ENCODE assay signal across 28 cellular contexts in the genomic region with DNA sequence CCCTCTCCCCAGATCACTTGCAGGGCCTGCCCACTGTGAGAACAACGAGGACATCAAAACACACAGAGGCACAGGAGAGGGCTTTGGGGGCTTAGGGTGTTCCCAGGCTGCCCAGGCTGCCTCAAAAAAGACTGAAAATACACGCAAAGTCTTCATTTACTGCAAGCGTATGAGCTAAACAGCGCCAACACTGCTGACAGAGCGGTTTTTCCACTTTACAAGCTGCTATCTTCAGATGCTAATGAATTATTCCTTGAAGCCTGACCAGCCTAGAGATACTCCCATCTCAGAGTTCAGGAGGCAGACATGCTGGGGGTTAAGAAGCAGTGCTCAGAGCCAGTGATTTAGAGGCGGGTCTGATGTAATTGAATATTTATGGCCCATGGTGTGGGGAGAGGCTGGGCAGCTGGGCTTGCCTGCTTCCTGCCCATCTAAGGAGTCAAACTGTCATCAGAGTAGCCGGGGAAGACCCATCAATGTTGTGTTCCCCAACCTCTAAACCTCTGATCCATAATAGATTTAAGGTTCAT.
A peak's percentile ranks its signal among the peaks of the same experiment; 100 is the strongest.
DNase-seq lines count a peak whose midpoint lies in the region; ATAC-seq and TF ChIP-seq lines count a peak whose summit lies in the region.
"Had no signal": no experiment of that assay in that cellular context is flagged by ENCODE, and none has a peak within 500 bp of the region (broad histone marks: within the 10 kb centered on the region; RNA-seq: fewer than 3 reads in every experiment).

No MANE protein-coding gene starts in this region.

- POLR2A ChIA-PET in RWPE1 (lab: Yijun Ruan, JAX; ENCODE audit: low non-redundant PET) = no interaction called here

- no CpG with 5 or more reads among the region's 7 CpGs for WGBS in trophoblast cell (ENCODE audit: extremely low coverage, insufficient coverage, insufficient read length)

- no peak overlapping the region for H3K4me2 ChIP-seq in trophoblast cell (ENCODE audit: low read length)

- no peak for TF ChIP-seq CTCF in RWPE1 (conservative IDR thresholded peaks at IDR 0.05; ENCODE audit: low read depth)

- H3K27ac ChIP-seq in trophoblast cell (ENCODE audit: low read depth, low read length) = no peak overlapping the region
- no peak overlapping the region for H3K27ac ChIP-seq in RWPE1
- H3K27ac ChIP-seq: breast epithelium, epithelial cell of prostate, neutrophil, Peyer's patch, tibial artery had no signal

- no peak overlapping the region for H4K12ac ChIP-seq in trophoblast cell (ENCODE audit: low read depth, low read length)

- DNase-seq in ELF-1 (ENCODE audit: low read depth, low spot score) = peak; percentile 16
- DNase-seq in OCI-M1 (lab: John Stamatoyannopoulos, UW) = peak; percentile 21
- peak; percentile 30 for DNase-seq in islet precursor cell
- DNase-seq in trophoblast cell = no peak
- no peak for DNase-seq in RWPE1 (ENCODE audit: low spot score)
- DNase-seq in Right ventricle myocardium inferior (ENCODE audit: missing footprints) = no peak
- DNase-seq in stimulated activated naive CD4-positive, alpha-beta T cell (lab: John Stamatoyannopoulos, UW) = no peak
- DNase-seq in Ammon's horn (ENCODE audit: low spot score) = no peak
- DNase-seq: activated CD4-positive, alpha-beta memory T cell treated with anti-CD3 and anti-CD28 coated beads for 36 hours; activated CD8-positive, alpha-beta memory T cell treated with anti-CD3 and anti-CD28 coated beads, Interleukin-2, amount 50 U/mL, for 4 hours; activated naive CD4-positive, alpha-beta T cell treated with anti-CD3 and anti-CD28 coated beads for 36 hours; amygdala; C1 segment of cervical spinal cord; COR-L47; DND-41; glutamatergic neuron; Karpas-422; kidney glomerular epithelial cell; NCI-H1694 treated with DMSO at 0.1 percent for 48 hours; NCI-H2171 treated with DMSO at 0.1 percent for 48 hours; NCI-H524 treated with DMSO at 0.1 percent for 48 hours; Peyer's patch; stimulated activated CD4-positive, alpha-beta T cell treated with anti-CD3 and anti-CD28 coated beads, Interleukin-2, amount 100 ng/mL, for 24 hours; tibial artery had no signal

- no peaks in the 10 kb centered on the region for H3K36me3 ChIP-seq in trophoblast cell (ENCODE audit: control insufficient read depth in 1 of 2, insufficient read depth in 2 of 2, low read length in 2 of 2)
- H3K36me3 ChIP-seq: breast epithelium, neutrophil, Peyer's patch, tibial artery had no signal

- H3K18ac ChIP-seq in trophoblast cell (ENCODE audit: low read length) = no peak overlapping the region

- H3K9me3 ChIP-seq in trophoblast cell (ENCODE audit: insufficient read depth, low read depth, low read length) = no peaks in the 10 kb centered on the region
- H3K9me3 ChIP-seq: breast epithelium, neutrophil, Peyer's patch, tibial artery had no signal

- no peak overlapping the region for H4K8ac ChIP-seq in trophoblast cell (ENCODE audit: low read depth, low read length)

- intact Hi-C loops in Right ventricle myocardium inferior (cut with DNase I) = no loop called here

- H3K9ac ChIP-seq in trophoblast cell (ENCODE audit: low read length) = no peak overlapping the region

- H2BK120ac ChIP-seq in trophoblast cell (ENCODE audit: insufficient read depth, low read length, poor library complexity) = no peak overlapping the region

- H3K4ac ChIP-seq in trophoblast cell (ENCODE audit: low read depth, low read length) = no peak overlapping the region

- no peak overlapping the region for H3K23ac ChIP-seq in trophoblast cell (ENCODE audit: low read length)

- no peak overlapping the region for H3K4me3 ChIP-seq in trophoblast cell (ENCODE audit: low read depth, low read length)
- H3K4me3 ChIP-seq: breast epithelium, Peyer's patch, tibial artery had no signal

- CTCF ChIA-PET in RWPE1 (lab: Yijun Ruan, JAX) = no interaction called here

- H2BK12ac ChIP-seq in trophoblast cell (ENCODE audit: low read length) = no peak overlapping the region

- no peak overlapping the region for H4K91ac ChIP-seq in trophoblast cell (ENCODE audit: low read depth, low read length)

- H2AFZ ChIP-seq in trophoblast cell (ENCODE audit: insufficient read depth, low read length, poor library complexity) = peak overlapping the region; percentile 8

- ATAC-seq in Right ventricle myocardium inferior = no peak
- ATAC-seq: activated CD4-positive, CD25-positive, alpha-beta regulatory T cell treated with anti-CD3 and anti-CD28 coated beads, Interleukin-2, amount 50 U/mL, for 24 hours had no signal

- H3K79me2 ChIP-seq in trophoblast cell (ENCODE audit: control insufficient read depth, insufficient read depth, low read length, poor library complexity) = no peaks in the 10 kb centered on the region

- no peak overlapping the region for H2AK5ac ChIP-seq in trophoblast cell (ENCODE audit: low read length)

- H3K14ac ChIP-seq in trophoblast cell (ENCODE audit: low read length) = no peak overlapping the region

- no peaks in the 10 kb centered on the region for H3K27me3 ChIP-seq in trophoblast cell (ENCODE audit: insufficient read depth, low read length)
- H3K27me3 ChIP-seq: breast epithelium, neutrophil, Peyer's patch, tibial artery had no signal

- H3K4me1 ChIP-seq in trophoblast cell (ENCODE audit: control insufficient read depth in 1 of 2, insufficient read depth in 2 of 2, low read length in 2 of 2) = peaks cover 3 to 12% of the 10 kb centered on the region in 2 experiments
- H3K4me1 ChIP-seq: breast epithelium, Peyer's patch had no signal

- H3K79me1 ChIP-seq in trophoblast cell (ENCODE audit: low read length) = peaks cover 6% of the 10 kb centered on the region

- H2BK5ac ChIP-seq in trophoblast cell (ENCODE audit: low read depth, low read length, poor library complexity) = no peak overlapping the region

Comparison
In these comparisons a context has a peak if more than half of its experiments do, and no peak if none do; other contexts are left out.
1. DNase-seq: peak in ELF-1 (single experiment), OCI-M1 (single experiment) and islet precursor cell (single experiment); none in trophoblast cell (0 of 2), RWPE1 (single experiment), Right ventricle myocardium inferior (single experiment), stimulated activated naive CD4-positive, alpha-beta T cell (0 of 6) and Ammon's horn (single experiment).